Comparison of ENCODE assay signal across 24 cellular contexts in the genomic region with DNA sequence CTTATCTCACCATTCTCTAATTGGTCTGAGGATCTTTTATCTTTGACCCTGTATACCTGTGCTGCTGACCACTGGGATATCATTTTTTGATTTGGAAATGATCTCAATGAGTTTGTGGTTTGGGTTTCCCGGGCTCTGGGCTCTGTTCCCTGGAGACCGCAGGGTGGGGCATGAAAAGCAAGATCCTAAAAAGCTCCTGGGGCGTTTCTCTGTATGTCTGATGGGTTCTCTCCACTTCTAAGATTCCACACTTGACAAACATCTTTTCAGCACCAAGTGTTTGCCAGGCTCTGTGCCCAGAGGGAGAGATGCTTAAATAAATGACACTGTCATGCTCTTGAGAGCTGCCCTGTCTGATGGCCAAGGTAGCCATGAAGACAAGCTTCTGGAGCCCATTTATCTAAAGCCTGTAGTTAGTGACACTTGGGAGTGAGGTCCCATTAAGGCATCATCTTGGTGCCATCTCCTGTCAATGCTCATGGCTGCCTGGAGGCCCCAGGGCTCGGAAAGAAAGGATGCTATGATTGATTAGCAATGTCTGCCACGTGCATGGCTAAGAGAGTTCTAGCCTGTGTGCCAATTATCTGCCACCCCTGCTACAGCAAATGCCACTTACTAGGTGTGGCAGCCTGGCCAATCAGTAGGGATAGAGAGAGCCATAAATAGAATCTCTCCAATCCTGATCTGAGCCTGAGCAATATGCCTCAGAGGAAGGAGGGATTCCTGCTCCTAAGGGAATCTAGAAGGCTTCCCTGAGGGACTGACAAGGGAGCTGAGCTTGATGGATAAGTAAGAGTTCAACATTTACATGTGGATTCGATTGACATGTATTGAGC.
DNase-seq lines count a peak whose midpoint lies in the region; ATAC-seq, FAIRE-seq and TF ChIP-seq lines count a peak whose summit lies in the region.
"Had no signal": no experiment of that assay in that cellular context is flagged by ENCODE, and none has a peak within 500 bp of the region (broad histone marks: within the 10 kb centered on the region; RNA-seq: fewer than 3 reads in every experiment).

No MANE protein-coding gene starts in this region.

- H3K27me3 Mint-ChIP-seq in astrocyte (ENCODE audit: low read depth, unreplicated experiment) (peaks cover 11% of the 10 kb centered on the region), glutamatergic neuron (ENCODE audit: unreplicated experiment) (peaks cover 5% of the 10 kb centered on the region)
- H3K27me3 Mint-ChIP-seq in effector memory CD8-positive, alpha-beta T cell, result peaks cover 20 to 67% of the 10 kb centered on the region in 2 donors

- no peaks in the 10 kb centered on the region for H3K36me3 ChIP-seq in HEK293 (ENCODE audit: control insufficient read depth in 2 of 2, insufficient read depth in 1 of 2, low read length in 2 of 2)
- H3K36me3 ChIP-seq in astrocyte (ENCODE audit: insufficient read depth, low read length), result no peaks in the 10 kb centered on the region
- H3K36me3 ChIP-seq in neuronal stem cell (replicated peaks in 1 of 2; ENCODE audit: control insufficient read depth in 2 of 2, insufficient read depth in 2 of 2, low read length in 2 of 2), result no peaks in the 10 kb centered on the region
- no peaks in the 10 kb centered on the region for H3K36me3 ChIP-seq in pancreas
- H3K36me3 ChIP-seq: BLaER1 had no signal

- no peak overlapping the region for H3K18ac ChIP-seq in neuronal stem cell (ENCODE audit: low read length)

- H3K4me1 ChIP-seq in HEK293 (ENCODE audit: control insufficient read depth, insufficient read depth, low read length) (no peaks in the 10 kb centered on the region), astrocyte (ENCODE audit: insufficient read depth, low read length) (peaks cover 7% of the 10 kb centered on the region), neuronal stem cell (ENCODE audit: control insufficient read depth in 2 of 2, insufficient read depth in 1 of 2, low read depth in 1 of 2, low read length in 2 of 2) (peaks cover 7 to 23% of the 10 kb centered on the region in 2 donors), pancreas (no peaks in the 10 kb centered on the region)

- no peak overlapping the region for H3K4me3 Mint-ChIP-seq in astrocyte (ENCODE audit: unreplicated experiment)
- H3K4me3 Mint-ChIP-seq in glutamatergic neuron (ENCODE audit: unreplicated experiment), result no peak overlapping the region
- no peak overlapping the region for H3K4me3 Mint-ChIP-seq in effector memory CD8-positive, alpha-beta T cell
- H3K4me3 Mint-ChIP-seq: CD8-positive, alpha-beta T cell; HFFc6 had no signal

- H2AK5ac ChIP-seq in neuronal stem cell (ENCODE audit: low read depth, low read length), result no peak overlapping the region

- no peak for ATAC-seq in effector memory CD8-positive, alpha-beta T cell (replicated peaks)
- ATAC-seq in pancreas, result no peak
- ATAC-seq: CD8-positive, alpha-beta T cell; GM12878; HepG2; SK-N-SH treated with all-trans-retinoic acid at 6 μM for 48 hours had no signal

- H3K4me2 ChIP-seq in astrocyte (ENCODE audit: low read length), result peak overlapping the region; percentile 44
- no peak overlapping the region for H3K4me2 ChIP-seq in neuronal stem cell (ENCODE audit: insufficient read depth, low read length, poor library complexity, severe bottlenecking)
- H3K4me2 ChIP-seq: BLaER1, PC-9 had no signal

- H3K27ac Mint-ChIP-seq in astrocyte (ENCODE audit: unreplicated experiment) (no peak overlapping the region), glutamatergic neuron (ENCODE audit: unreplicated experiment) (no peak overlapping the region)
- no peak overlapping the region for H3K27ac Mint-ChIP-seq in effector memory CD8-positive, alpha-beta T cell
- H3K27ac Mint-ChIP-seq: CD8-positive, alpha-beta T cell; HFFc6 had no signal

- H3K4me3 ChIP-seq in HEK293 (ENCODE audit: low read depth, low read length) (no peak overlapping the region), astrocyte (ENCODE audit: insufficient read depth, low read depth, low read length) (no peak overlapping the region), neuronal stem cell (ENCODE audit: low read length in 2 of 2) (no peak overlapping the region), pancreas (no peak overlapping the region)
- H3K4me3 ChIP-seq: BLaER1, GM12878, PC-9 had no signal

- POLR2A ChIA-PET in HEK293 (lab: Yijun Ruan, JAX), result no interaction called here

- no peak overlapping the region for H3K23ac ChIP-seq in neuronal stem cell (ENCODE audit: low read depth, low read length, poor library complexity)

- no peak overlapping the region for H2BK5ac ChIP-seq in neuronal stem cell (ENCODE audit: low read length)

- TF ChIP-seq CTCF in HEK293 (tag by site-specific recombination; IDR thresholded peaks at IDR 0.05), result no peak
- TF ChIP-seq CTCF in astrocyte (IDR thresholded peaks at IDR 0.05; ENCODE audit: insufficient read depth, low read depth, low read length), result no peak
- TF ChIP-seq CTCF in glutamatergic neuron (IDR thresholded peaks at IDR 0.05; ENCODE audit: partially characterized antibody, unreplicated experiment), result no peak
- TF ChIP-seq CTCF in pancreas (IDR thresholded peaks at IDR 0.05), result no peak

- H3K27me3 ChIP-seq in astrocyte (ENCODE audit: insufficient read depth, low read length) (peaks cover 6% of the 10 kb centered on the region), neuronal stem cell (ENCODE audit: control insufficient read depth in 3 of 3, insufficient read depth in 3 of 3, low read depth in 1 of 3, low read length in 3 of 3) (no peaks in the 10 kb centered on the region), pancreas (no peaks in the 10 kb centered on the region)
- H3K27me3 ChIP-seq: BLaER1 had no signal

- WGBS in neuronal stem cell (ENCODE audit: extremely low coverage in 2 of 2, insufficient read length in 2 of 2, insufficient replicate concordance in 1 of 2), 2 donors, result no CpG with 5 or more reads among the region's 6 CpGs
- 59 to 67% methylated on average over 6 of the region's 6 CpGs for WGBS in pancreas, 2 donors

- H3K9me3 Mint-ChIP-seq in astrocyte (ENCODE audit: unreplicated experiment) (peaks cover 5% of the 10 kb centered on the region), glutamatergic neuron (ENCODE audit: unreplicated experiment) (peaks cover 3% of the 10 kb centered on the region)
- H3K9me3 Mint-ChIP-seq in effector memory CD8-positive, alpha-beta T cell, result no peaks in the 10 kb centered on the region
- H3K9me3 Mint-ChIP-seq: CD8-positive, alpha-beta T cell; HFFc6 had no signal

- no peak overlapping the region for H4K91ac ChIP-seq in neuronal stem cell (ENCODE audit: low read depth, low read length, poor library complexity)

- CTCF ChIA-PET in HEK293 (lab: Yijun Ruan, JAX), result interaction anchor here (0.6 to 0.8 kb wide), 3 partner anchors 60 to 1915 kb away, joined by 3 to 4 read pairs (median 3); no protein-coding TSS in a partner anchor

- FAIRE-seq in astrocyte (lab: Jason Lieb, UNC) (no peak), pancreas (lab: Jason Lieb, UNC) (no peak)
- FAIRE-seq: GM12878, H54, HepG2 had no signal

- H4K20me1 ChIP-seq in astrocyte (ENCODE audit: insufficient read depth, low read length), result no peaks in the 10 kb centered on the region
- H4K20me1 ChIP-seq: BLaER1 had no signal

- H3K14ac ChIP-seq in neuronal stem cell (ENCODE audit: low read length), result no peak overlapping the region

- H2BK15ac ChIP-seq in neuronal stem cell (ENCODE audit: low read length), result peak overlapping the region; percentile 8

- H3K4ac ChIP-seq in neuronal stem cell (ENCODE audit: low read length), result no peak overlapping the region

- DNase-seq in NCI-H1694 treated with DMSO at 0.1 percent for 48 hours (lab: John Stamatoyannopoulos, UW) (peak; percentile 16), astrocyte (ENCODE audit: low read depth) (peak; percentile 15), neuronal stem cell (ENCODE audit: low spot score) (no peak), glutamatergic neuron (no peak), pancreas (no peak)
- DNase-seq in effector memory CD8-positive, alpha-beta T cell, result no peak
- DNase-seq: ACHN; CD8-positive, alpha-beta T cell; DND-41; HFFc6; KBM-7; NCI-H1092 treated with DMSO at 0.1 percent for 48 hours; NCI-H1436 treated with DMSO at 0.1 percent for 48 hours; NCI-H2029 treated with DMSO at 0.1 percent for 48 hours; NCI-H510A; NCI-H748 treated with DMSO at 0.1 percent for 48 hours; PC-9 had no signal

- no peak overlapping the region for H2BK120ac ChIP-seq in neuronal stem cell (ENCODE audit: low read depth, low read length)

- peaks cover 5% of the 10 kb centered on the region for H3K36me3 Mint-ChIP-seq in astrocyte (ENCODE audit: low read depth, unreplicated experiment)
- no peaks in the 10 kb centered on the region for H3K36me3 Mint-ChIP-seq in glutamatergic neuron (ENCODE audit: unreplicated experiment)
- H3K36me3 Mint-ChIP-seq in effector memory CD8-positive, alpha-beta T cell (ENCODE audit: insufficient read depth), result no peaks in the 10 kb centered on the region
- H3K36me3 Mint-ChIP-seq: CD8-positive, alpha-beta T cell had no signal

- no peaks in the 10 kb centered on the region for H3K79me1 ChIP-seq in neuronal stem cell (ENCODE audit: low read depth, low read length)

- no peak overlapping the region for H4K8ac ChIP-seq in neuronal stem cell (ENCODE audit: low read depth, low read length)

- H2BK12ac ChIP-seq in neuronal stem cell (ENCODE audit: low read length), result no peak overlapping the region

- intact Hi-C loops in pancreas (cut with DNase I), result no loop called here

- H3K27ac ChIP-seq in HEK293 (ENCODE audit: extremely low read depth, low read depth, low read length) (no peak overlapping the region), astrocyte (ENCODE audit: low read depth, low read length) (no peak overlapping the region), neuronal stem cell (replicated peaks; ENCODE audit: low read length) (no peak overlapping the region), pancreas (no peak overlapping the region)
- H3K27ac ChIP-seq: BLaER1, HL-60, PC-9 had no signal

- H3K9me3 ChIP-seq in HEK293 (ENCODE audit: control insufficient read depth, insufficient read depth, low read depth, low read length), result no peaks in the 10 kb centered on the region
- H3K9me3 ChIP-seq in astrocyte (ENCODE audit: insufficient read depth, low read depth, low read length), result no peaks in the 10 kb centered on the region
- H3K9me3 ChIP-seq in neuronal stem cell (replicated peaks in 1 of 2; ENCODE audit: control insufficient read depth in 2 of 2, insufficient read depth in 1 of 2, low read depth in 1 of 2, low read length in 2 of 2), result no peaks in the 10 kb centered on the region
- no peaks in the 10 kb centered on the region for H3K9me3 ChIP-seq in pancreas
- H3K9me3 ChIP-seq: BLaER1 had no signal

- H3K4me1 Mint-ChIP-seq in astrocyte (ENCODE audit: low read depth, unreplicated experiment), result peaks cover 11% of the 10 kb centered on the region
- H3K4me1 Mint-ChIP-seq in glutamatergic neuron (ENCODE audit: low read depth, unreplicated experiment), result peaks cover 2% of the 10 kb centered on the region
- H3K4me1 Mint-ChIP-seq in effector memory CD8-positive, alpha-beta T cell (ENCODE audit: low read depth in 2 of 2), result no peaks in the 10 kb centered on the region

- no peak overlapping the region for H2AFZ ChIP-seq in astrocyte (ENCODE audit: low read depth, low read length)
- H2AFZ ChIP-seq in neuronal stem cell (ENCODE audit: low read length), result no peak overlapping the region
- H2AFZ ChIP-seq: PC-9 had no signal

- H3K9ac ChIP-seq in astrocyte (ENCODE audit: low read length) (no peak overlapping the region), neuronal stem cell (ENCODE audit: low read depth, low read length, poor library complexity) (no peak overlapping the region)
- H3K9ac ChIP-seq: BLaER1 had no signal

- no peaks in the 10 kb centered on the region for H3K79me2 ChIP-seq in astrocyte (ENCODE audit: insufficient read depth, low read length)

Comparison
In these comparisons a context has a peak if more than half of its experiments do, and no peak if none do; other contexts are left out.
1. DNase-seq: peak in NCI-H1694 treated with DMSO at 0.1 percent for 48 hours (single experiment) and astrocyte (single experiment); none in neuronal stem cell (single experiment), glutamatergic neuron (single experiment), effector memory CD8-positive, alpha-beta T cell (0 of 3) and pancreas (0 of 6).